In genomic region chr7:131726031-131726430, GRCh38 we compare ENCODE assay signal across 17 cellular contexts.
A peak's percentile ranks its signal among the peaks of the same experiment; 100 is the strongest.
DNase-seq lines count a peak whose midpoint lies in the region; ATAC-seq and TF ChIP-seq lines count a peak whose summit lies in the region.
"Had no signal": no experiment of that assay in that cellular context is flagged by ENCODE, and none has a peak within 500 bp of the region (broad histone marks: within the 10 kb centered on the region; RNA-seq: fewer than 3 reads in every experiment).

No MANE protein-coding gene starts in this region.

- no peak for TF ChIP-seq CTCF in HEK293 (tag by site-specific recombination; IDR thresholded peaks at IDR 0.05)
- TF ChIP-seq CTCF in esophagus muscularis mucosa (IDR thresholded peaks at IDR 0.05): no peak

- POLR2A ChIA-PET in HEK293 (lab: Yijun Ruan, JAX): no interaction called here

- H3K27me3 Mint-ChIP-seq in stimulated activated memory B cell treated with anti-CD40 and anti-IgM and Interleukin-4, amounts not matched to agents 10 μg/mL and 1 μg/mL and 100 μg/mL, for 72 hours: peaks cover 14% of the 10 kb centered on the region

- H3K27me3 ChIP-seq in esophagus muscularis mucosa: no peaks in the 10 kb centered on the region

- DNase-seq in esophagus muscularis mucosa (ENCODE audit: extremely low spot score) (peak; percentile 60), NCI-H2029 treated with DMSO at 0.1 percent for 48 hours (lab: John Stamatoyannopoulos, UW) (no peak), MV-4-11 (lab: John Stamatoyannopoulos, UW) (no peak)
- DNase-seq: C1 segment of cervical spinal cord; Caco-2; CD4-positive, CD25-positive, alpha-beta regulatory T cell; CD8-positive, alpha-beta T cell; DMS153; DND-41; GM23248; H7; HCEC 1CT had no signal

- TF ChIP-seq EP300 in esophagus muscularis mucosa (IDR thresholded peaks at IDR 0.05): no peak

- no peak overlapping the region for H3K27ac ChIP-seq in HEK293 (ENCODE audit: extremely low read depth, low read depth, low read length)
- peak overlapping the region; percentile 47 for H3K27ac ChIP-seq in cingulate gyrus (ENCODE audit: low read depth, low read length)
- H3K27ac ChIP-seq in esophagus muscularis mucosa (replicated peaks in 1 of 4): no peak overlapping the region
- H3K27ac ChIP-seq: GM23248 had no signal

- no peaks in the 10 kb centered on the region for H3K4me1 Mint-ChIP-seq in stimulated activated memory B cell treated with anti-CD40 and anti-IgM and Interleukin-4, amounts not matched to agents 10 μg/mL and 1 μg/mL and 100 μg/mL, for 72 hours
- H3K4me1 Mint-ChIP-seq: CD4-positive, CD25-positive, alpha-beta regulatory T cell had no signal

- no peak for TF ChIP-seq POLR2A in esophagus muscularis mucosa (IDR thresholded peaks at IDR 0.05; ENCODE audit: low read depth)

- intact Hi-C loops in esophagus muscularis mucosa (cut with DNase I): no loop called here

- no peaks in the 10 kb centered on the region for H3K9me3 ChIP-seq in HEK293 (ENCODE audit: control insufficient read depth, insufficient read depth, low read depth, low read length)
- H3K9me3 ChIP-seq in esophagus muscularis mucosa: no peaks in the 10 kb centered on the region
- H3K9me3 ChIP-seq: Caco-2 had no signal

- H3K36me3 ChIP-seq in HEK293 (ENCODE audit: control insufficient read depth in 2 of 2, insufficient read depth in 1 of 2, low read length in 2 of 2): no peaks in the 10 kb centered on the region
- H3K36me3 ChIP-seq in esophagus muscularis mucosa: no peaks in the 10 kb centered on the region

- peak; percentile 24 for ATAC-seq in stimulated activated memory B cell treated with anti-CD40 and anti-IgM and Interleukin-4, amounts not matched to agents 10 μg/mL and 1 μg/mL and 100 μg/mL, for 72 hours
- ATAC-seq in HG03025 (IDR thresholded peaks at IDR 0.05; ENCODE audit: low FRiP score, unreplicated experiment): no peak
- ATAC-seq in HG02840 (IDR thresholded peaks at IDR 0.05; ENCODE audit: low FRiP score, unreplicated experiment): no peak
- ATAC-seq: CD8-positive, alpha-beta T cell had no signal

- H3K4me3 ChIP-seq in HEK293 (ENCODE audit: low read depth, low read length) (no peak overlapping the region), esophagus muscularis mucosa (no peak overlapping the region)
- H3K4me3 ChIP-seq: GM23248 had no signal

- peaks cover 9% of the 10 kb centered on the region for H3K9me3 Mint-ChIP-seq in stimulated activated memory B cell treated with anti-CD40 and anti-IgM and Interleukin-4, amounts not matched to agents 10 μg/mL and 1 μg/mL and 100 μg/mL, for 72 hours

- CTCF ChIA-PET in HEK293 (lab: Yijun Ruan, JAX): interaction anchor here (1.1 kb wide), 1 partner anchor 76 kb away, joined by 6 read pairs; no protein-coding TSS in a partner anchor

- H3K4me3 Mint-ChIP-seq in stimulated activated memory B cell treated with anti-CD40 and anti-IgM and Interleukin-4, amounts not matched to agents 10 μg/mL and 1 μg/mL and 100 μg/mL, for 72 hours: no peak overlapping the region
- H3K4me3 Mint-ChIP-seq: CD4-positive, CD25-positive, alpha-beta regulatory T cell; CD8-positive, alpha-beta T cell had no signal

- no peaks in the 10 kb centered on the region for H3K36me3 Mint-ChIP-seq in stimulated activated memory B cell treated with anti-CD40 and anti-IgM and Interleukin-4, amounts not matched to agents 10 μg/mL and 1 μg/mL and 100 μg/mL, for 72 hours
- H3K36me3 Mint-ChIP-seq: CD4-positive, CD25-positive, alpha-beta regulatory T cell; CD8-positive, alpha-beta T cell had no signal

- 0 out of 2 replicates have a peak, but pooled peaks cover 2% of the 10 kb centered on the region for H3K4me1 ChIP-seq in HEK293 (ENCODE audit: control insufficient read depth, insufficient read depth, low read length)
- peaks cover 0 to 3% (median 0%) of the 10 kb centered on the region in 4 donors for H3K4me1 ChIP-seq in esophagus muscularis mucosa
- H3K4me1 ChIP-seq: Caco-2 had no signal

- WGBS in esophagus muscularis mucosa: 56% methylated on average over 1 of the region's 2 CpGs

- no peak overlapping the region for H3K27ac Mint-ChIP-seq in stimulated activated memory B cell treated with anti-CD40 and anti-IgM and Interleukin-4, amounts not matched to agents 10 μg/mL and 1 μg/mL and 100 μg/mL, for 72 hours
- H3K27ac Mint-ChIP-seq: CD4-positive, CD25-positive, alpha-beta regulatory T cell; CD8-positive, alpha-beta T cell had no signal

TF ChIP-seq in HEK293, 187 proteins besides CTCF, POLR2A, EP300 and RAD21:
- TF ChIP-seq GLIS1 (tag by site-specific recombination; IDR thresholded peaks at IDR 0.05) (peak; percentile 85), PRDM10 (tag by site-specific recombination; IDR thresholded peaks at IDR 0.05) (no peak)
TF ChIP-seq in HEK293: peak in this region for 1.
